Comparison of ENCODE assay signal across 8 cellular contexts in the genomic region with DNA sequence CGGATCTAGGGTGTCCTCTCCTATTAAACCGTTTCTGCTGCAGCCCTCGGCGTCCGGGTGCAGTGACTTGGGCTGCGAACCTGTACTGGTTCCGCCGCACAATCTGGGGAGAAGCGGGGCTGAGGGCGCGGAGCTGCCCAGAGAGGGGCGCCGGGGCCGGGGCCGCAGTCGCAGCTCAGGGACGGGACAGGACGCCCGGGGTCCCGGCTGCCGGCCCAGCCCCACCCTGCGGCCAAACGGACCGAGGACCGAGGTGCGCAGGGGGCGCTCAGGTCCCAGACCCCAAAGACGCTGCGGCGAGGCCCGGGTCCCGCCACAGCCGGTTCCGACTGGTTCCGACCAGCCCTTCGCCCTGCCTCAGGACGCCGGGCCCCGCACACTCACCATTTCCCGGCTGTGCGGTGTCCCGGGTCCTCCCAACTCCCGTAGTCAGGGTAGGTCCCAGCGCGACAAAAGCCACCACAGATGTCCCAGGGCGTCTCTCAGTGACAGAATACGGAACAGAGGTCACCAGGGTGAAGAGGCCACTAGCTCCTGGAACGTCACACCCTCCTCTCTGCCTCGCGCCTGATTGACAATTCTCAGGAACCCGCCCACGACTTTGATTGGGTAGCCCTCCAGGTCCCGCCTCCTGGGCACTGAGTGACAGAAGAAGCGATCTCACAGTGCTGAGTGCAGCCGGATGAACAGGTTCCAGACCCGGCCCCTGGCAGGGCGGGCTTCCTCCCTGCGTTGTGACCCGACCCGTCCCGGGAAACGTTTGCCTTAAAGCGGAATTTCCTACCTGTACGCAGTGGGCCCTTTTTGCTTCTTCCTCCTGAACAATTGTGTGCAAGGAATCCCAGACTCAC. TPM values are rescaled to one million over a fixed set of nuclear protein-coding genes. Genes with fewer than 3 reads are reported as not detected.
DNase-seq lines count a peak whose midpoint lies in the region; ATAC-seq and TF ChIP-seq lines count a peak whose summit lies in the region.

Gene ZNF44, minus strand, starts transcription at position 576 of the 851 bp plus-strand sequence. Its CDS starts 189 bp downstream, at position 387.

- peaks cover 18% of the 10 kb centered on the region for H3K79me2 ChIP-seq in trophoblast cell (ENCODE audit: control insufficient read depth, insufficient read depth, low read length, poor library complexity)

- peak within 1 kb of the TSS; percentile 93 for H2BK120ac ChIP-seq in trophoblast cell (ENCODE audit: insufficient read depth, low read length, poor library complexity)

- H2BK5ac ChIP-seq in trophoblast cell (ENCODE audit: low read depth, low read length, poor library complexity), result peak within 1 kb of the TSS; percentile 92

- H2BK12ac ChIP-seq in trophoblast cell (ENCODE audit: low read length), result peak within 1 kb of the TSS; percentile 53

- H3K4me2 ChIP-seq in trophoblast cell (ENCODE audit: low read length), result peak within 1 kb of the TSS; percentile 70

- peak within 1 kb of the TSS; percentile 56 for H2AK5ac ChIP-seq in trophoblast cell (ENCODE audit: low read length)

- H3K14ac ChIP-seq in trophoblast cell (ENCODE audit: low read length), result peak within 1 kb of the TSS; percentile 91

- H3K4ac ChIP-seq in trophoblast cell (ENCODE audit: low read depth, low read length), result peak within 1 kb of the TSS; percentile 87

- WGBS in trophoblast cell (ENCODE audit: extremely low coverage, insufficient coverage, insufficient read length), result no CpG with 5 or more reads among the region's 64 CpGs
- WGBS in transverse colon (ENCODE audit: low coverage in 1 of 2), 2 donors, result 0% methylated on average over 44 of the region's 64 CpGs; no CpG with 5 or more reads in 1 of the 2 donors

- peak within 1 kb of the TSS; percentile 98 for H3K18ac ChIP-seq in trophoblast cell (ENCODE audit: low read length)

- no peak within 1 kb of the TSS for H3K23ac ChIP-seq in trophoblast cell (ENCODE audit: low read length)

- TF ChIP-seq POLR2A in transverse colon (IDR thresholded peaks at IDR 0.05), result peak; percentile 96

- peak within 1 kb of the TSS; percentile 94 for H4K91ac ChIP-seq in trophoblast cell (ENCODE audit: low read depth, low read length)

- H3K36me3 ChIP-seq in adipocyte (ENCODE audit: control insufficient read depth, insufficient read depth, low read length, severe bottlenecking) (no peaks in the 10 kb centered on the region), trophoblast cell (ENCODE audit: control insufficient read depth in 1 of 2, insufficient read depth in 2 of 2, low read length in 2 of 2) (peaks cover 6 to 7% of the 10 kb centered on the region in 2 experiments), transverse colon (no peaks in the 10 kb centered on the region)

- H3K79me1 ChIP-seq in trophoblast cell (ENCODE audit: low read length), result peaks cover 12% of the 10 kb centered on the region

- peak; percentile 93 for DNase-seq in NCI-H1092 (lab: John Stamatoyannopoulos, UW)
- DNase-seq in SW 1271 (lab: John Stamatoyannopoulos, UW), result peak; percentile 96 to 97
- peak; percentile 97 for DNase-seq in adipocyte (ENCODE audit: low read depth)
- peak; percentile 99 for DNase-seq in cardiac septum (ENCODE audit: low spot score)
- peak; percentile 100 for DNase-seq in trophoblast cell
- DNase-seq in transverse colon, result peak; percentile 99

- peak within 1 kb of the TSS; percentile 58 for H4K12ac ChIP-seq in trophoblast cell (ENCODE audit: low read depth, low read length)

- peak within 1 kb of the TSS; percentile 80 for H4K8ac ChIP-seq in trophoblast cell (ENCODE audit: low read depth, low read length)

- H3K9me3 ChIP-seq in adipocyte (ENCODE audit: control insufficient read depth, low read length), result no peaks in the 10 kb centered on the region
- peaks cover 3% of the 10 kb centered on the region for H3K9me3 ChIP-seq in trophoblast cell (ENCODE audit: insufficient read depth, low read depth, low read length)
- no peaks in the 10 kb centered on the region for H3K9me3 ChIP-seq in transverse colon

- H3K4me1 ChIP-seq in adipocyte (ENCODE audit: control insufficient read depth, insufficient read depth, low read length) (peaks cover 11% of the 10 kb centered on the region), trophoblast cell (ENCODE audit: control insufficient read depth in 1 of 2, insufficient read depth in 2 of 2, low read length in 2 of 2) (peaks cover 12 to 16% of the 10 kb centered on the region in 2 experiments), transverse colon (peaks cover 15 to 39% (median 17%) of the 10 kb centered on the region in 4 donors)

- H3K27me3 ChIP-seq in adipocyte (replicated peaks; ENCODE audit: control insufficient read depth, insufficient read depth, low read length) (no peaks in the 10 kb centered on the region), trophoblast cell (ENCODE audit: insufficient read depth, low read length) (no peaks in the 10 kb centered on the region), transverse colon (no peaks in the 10 kb centered on the region)

- in situ Hi-C loops in transverse colon (cut with MboI; ENCODE audit: low pct_ligation_motif_present in 1 of 4, low pct_unique_long_range_greater_than_20kb in 1 of 4, low sequenced_read_pairs in 3 of 4), result no loop called here

- H2AFZ ChIP-seq in trophoblast cell (ENCODE audit: insufficient read depth, low read length, poor library complexity), result peak within 1 kb of the TSS; percentile 56

- peak; percentile 14 for TF ChIP-seq EP300 in transverse colon (IDR thresholded peaks at IDR 0.05; ENCODE audit: low read depth)

- ATAC-seq in HG02571 (IDR thresholded peaks at IDR 0.05; ENCODE audit: unreplicated experiment), result peak; percentile 90

- H3K27ac ChIP-seq in trophoblast cell (ENCODE audit: low read depth, low read length), result peak within 1 kb of the TSS; percentile 96
- H3K27ac ChIP-seq in transverse colon, result peak within 1 kb of the TSS; percentile 96 to 100 (median 99)

- intact Hi-C loops in cardiac septum (cut with DNase I) (loop anchor here (1.0 to 2.0 kb wide), 2 partner anchors 38 to 71 kb away; partner anchors contain the start of genes ZNF442 and ZNF563), transverse colon (cut with DNase I; ENCODE audit: low total_unique reads) (no loop called here)

- peak within 1 kb of the TSS; percentile 86 for H3K4me3 ChIP-seq in GM08714 (ENCODE audit: low read length)
- H3K4me3 ChIP-seq in adipocyte (ENCODE audit: low read length), result peak within 1 kb of the TSS; percentile 93
- peak within 1 kb of the TSS; percentile 96 for H3K4me3 ChIP-seq in trophoblast cell (ENCODE audit: low read depth, low read length)
- peak within 1 kb of the TSS; percentile 84 to 100 (median 96) for H3K4me3 ChIP-seq in transverse colon

- peak in 1 of 5 experiments; percentile 31 for TF ChIP-seq CTCF in transverse colon (IDR thresholded peaks at IDR 0.05)

- H3K9ac ChIP-seq in adipocyte (ENCODE audit: low read length) (peak within 1 kb of the TSS; percentile 93), trophoblast cell (ENCODE audit: low read length) (peak within 1 kb of the TSS; percentile 89)

RNA-seq across cellular contexts. Expression of gene ZNF44, which starts in this region (rescaled TPM):
- 10.8 TPM for total RNA-seq in cardiac septum
- 6.0 and 6.2 TPM in 2 replicates for polyA plus RNA-seq in trophoblast cell (2013)
- 10 to 100 TPM in 3 of 4 donors, 1 to 10 TPM in 1; 7.5 to 44.4 (median 23.5) TPM for total RNA-seq in transverse colon

Comparison
In these comparisons a context has a peak if more than half of its experiments do, and no peak if none do; other contexts are left out.
1. Peak in every context shown above with its lines: DNase-seq, ATAC-seq, H3K4me3 ChIP-seq and H3K27ac ChIP-seq.